1 cellular context compared by ENCODE assay signal in genomic region chr6:47247227-47247797, GRCh38.
TF ChIP-seq lines count a peak whose summit lies in the region.

No MANE protein-coding gene starts in this region.

TF ChIP-seq in K562, 482 proteins besides CTCF, POLR2A, EP300 and RAD21 (continued from another document):
- TF ChIP-seq JUND (IDR thresholded peaks at IDR 0.05; ENCODE audit: borderline replicate concordance, low read depth, low read length) (no peak), JUND (tag; IDR thresholded peaks at IDR 0.05; ENCODE audit: borderline replicate concordance, low read depth, low read length) (0 out of 3 replicates have a peak, but pooled peaks have one; percentile 58), NFIC (IDR thresholded peaks at IDR 0.05) (no peak), ARID1B (IDR thresholded peaks at IDR 0.05) (peak; percentile 28; the same call in 1 of the 2 replicates), GATAD2A (IDR thresholded peaks at IDR 0.05) (no peak), ZNF175 (CRISPR knock-in tag; IDR thresholded peaks at IDR 0.05; ENCODE audit: low read depth) (no peak), YBX1 (IDR thresholded peaks at IDR 0.05) (no peak), FOXO4 (CRISPR knock-in tag; IDR thresholded peaks at IDR 0.05) (no peak), ARID3B (CRISPR knock-in tag; IDR thresholded peaks at IDR 0.05; ENCODE audit: borderline replicate concordance) (no peak), SIN3B (IDR thresholded peaks at IDR 0.05; ENCODE audit: low read depth) (no peak), ARID4B (CRISPR knock-in tag; IDR thresholded peaks at IDR 0.05) (no peak), MEIS2 (IDR thresholded peaks at IDR 0.05; ENCODE audit: partially characterized antibody) (no peak), ZNF408 (CRISPR knock-in tag; IDR thresholded peaks at IDR 0.05; ENCODE audit: low read depth) (no peak), E2F5 (CRISPR knock-in tag; IDR thresholded peaks at IDR 0.05) (no peak), ZNF282 (CRISPR knock-in tag; IDR thresholded peaks at IDR 0.05) (no peak), PML (IDR thresholded peaks at IDR 0.05; ENCODE audit: low read length) (no peak), HDAC1 (IDR thresholded peaks at IDR 0.05) (no peak), RUNX1 (IDR thresholded peaks at IDR 0.05; ENCODE audit: low read depth) (no peak), MAFG (tag; conservative IDR thresholded peaks at IDR 0.05) (no peak), CUX1 (CRISPR knock-in tag; IDR thresholded peaks at IDR 0.05) (no peak), PTBP1 (IDR thresholded peaks at IDR 0.05; ENCODE audit: low read depth, low read length) (no peak), SUPT5H (IDR thresholded peaks at IDR 0.05) (no peak), TRIM28 (IDR thresholded peaks at IDR 0.05) (no peak), BRD4 (IDR thresholded peaks at IDR 0.05) (no peak), E2F4 (CRISPR knock-in tag; IDR thresholded peaks at IDR 0.05; ENCODE audit: low read depth) (no peak), CTBP1 (IDR thresholded peaks at IDR 0.05; ENCODE audit: borderline replicate concordance) (0 out of 2 replicates have a peak, but pooled peaks have one; percentile 25), GABPB2 (CRISPR knock-in tag; conservative IDR thresholded peaks at IDR 0.05) (no peak), ATF4 (CRISPR knock-in tag; IDR thresholded peaks at IDR 0.05) (no peak), L3MBTL2 (IDR thresholded peaks at IDR 0.05) (no peak), MBD2 (IDR thresholded peaks at IDR 0.05; ENCODE audit: borderline replicate concordance, low read depth) (no peak), CHAMP1 (IDR thresholded peaks at IDR 0.05) (no peak), NCOR1 (IDR thresholded peaks at IDR 0.05) (peak; percentile 58; the same call in 1 of the 2 replicates), TSC22D4 (tag; IDR thresholded peaks at IDR 0.05) (no peak), SOX6 (IDR thresholded peaks at IDR 0.05) (no peak), ZNF592 (IDR thresholded peaks at IDR 0.05) (no peak), CC2D1A (IDR thresholded peaks at IDR 0.05) (no peak), EGR1 (conservative IDR thresholded peaks at IDR 0.05) (no peak), IRF1 (CRISPR knock-in tag; IDR thresholded peaks at IDR 0.05; ENCODE audit: borderline replicate concordance) (no peak)
